ENCODE assay signal across 8 cellular contexts in genomic region chr6:30450908-30451818, GRCh38. TPM values are rescaled to one million over a fixed set of nuclear protein-coding genes. Genes with fewer than 3 reads are reported as not detected.
DNase-seq lines count a peak whose midpoint lies in the region; ATAC-seq and TF ChIP-seq lines count a peak whose summit lies in the region.

No MANE protein-coding gene starts in this region.

- no peak overlapping the region for H3K4me3 ChIP-seq in PC-3 (ENCODE audit: low read length)

- no peaks in the 10 kb centered on the region for H3K9me3 Mint-ChIP-seq in activated naive CD4-positive, alpha-beta T cell treated with anti-CD3 and anti-CD28 coated beads, Interleukin-2, amount 50 U/mL, for 72 hours

- H3K4me1 ChIP-seq in PC-3 (ENCODE audit: insufficient read depth, low read length): no peaks in the 10 kb centered on the region

- H3K9me2 ChIP-seq in PC-3 (replicated peaks; ENCODE audit: low read length): no peaks in the 10 kb centered on the region

- no peaks in the 10 kb centered on the region for H3F3A ChIP-seq in PC-3 (ENCODE audit: low read length, unreplicated experiment)

- no peak overlapping the region for H3K9ac ChIP-seq in PC-3 (ENCODE audit: low read length)

- TF ChIP-seq CTCF in GM13976 (IDR thresholded peaks at IDR 0.05; ENCODE audit: borderline replicate concordance, control extremely low read depth, extremely low read depth, insufficient read depth, missing control alignments): no peak
- TF ChIP-seq CTCF in PC-3 (conservative IDR thresholded peaks at IDR 0.05; ENCODE audit: low read depth, low read length): no peak

- no peaks in the 10 kb centered on the region for H3K9me3 ChIP-seq in PC-3 (ENCODE audit: low read length)

- in situ Hi-C loops in GM13976 (cut with MboI; ENCODE audit: low sequenced_read_pairs, unreplicated experiment): no loop called here

- CTCF ChIA-PET in PC-3 (lab: Charles Lee): interaction anchor here (0.7 kb wide), 1 partner anchor 97 kb away, joined by 4 read pairs; no protein-coding TSS in a partner anchor

- peak; percentile 47 to 65 for ATAC-seq in activated naive CD4-positive, alpha-beta T cell treated with anti-CD3 and anti-CD28 coated beads, Interleukin-2, amount 50 U/mL, for 72 hours
- ATAC-seq in HG02973 (IDR thresholded peaks at IDR 0.05; ENCODE audit: unreplicated experiment) (no peak), PC-3 (no peak)

- DNase-seq in GM13976 (ENCODE audit: low spot score) (peak; percentile 74), OCI-M1 (lab: John Stamatoyannopoulos, UW) (peak; percentile 81), iPS-NIHi11 (ENCODE audit: low spot score) (peak; percentile 39), COLO829 (ENCODE audit: low spot score) (no peak), PC-3 (no peak)
- DNase-seq in activated naive CD4-positive, alpha-beta T cell treated with anti-CD3 and anti-CD28 coated beads, Interleukin-2, amount 50 U/mL, for 72 hours (ENCODE audit: low spot score in 2 of 2): peak in 1 of 2 donors; percentile 45
- peak in 2 of 3 experiments; percentile 14 to 29 for DNase-seq in stimulated activated CD4-positive, alpha-beta T cell treated with anti-CD3 and anti-CD28 coated beads, TNF-alpha, amount 100 ng/mL, for 4 hours (ENCODE audit: low read depth in 3 of 3)

- intact Hi-C loops in PC-3 (cut with micrococcal nuclease): no loop called here

- POLR2A ChIA-PET in PC-3 (lab: Charles Lee; ENCODE audit: unreplicated experiment): interaction anchor here (0.6 kb wide), 1 partner anchor 92 kb away, joined by 3 read pairs; no protein-coding TSS in a partner anchor

- peaks cover 48% of the 10 kb centered on the region for H3K27me3 ChIP-seq in PC-3 (ENCODE audit: low read length)

- no peaks in the 10 kb centered on the region for H3K36me3 ChIP-seq in PC-3 (ENCODE audit: low read depth, low read length)

- H2AFZ ChIP-seq in PC-3 (ENCODE audit: low read length): no peak overlapping the region

- no TSS peak for BruUV-seq in PC-3 (replicated peaks; lab: Mats Ljungman, UMichigan)

- H3K27ac ChIP-seq in PC-3 (ENCODE audit: low read length): no peak overlapping the region

- no peaks in the 10 kb centered on the region for H3K79me2 ChIP-seq in PC-3 (ENCODE audit: low read length)

- no peak overlapping the region for H3K4me2 ChIP-seq in PC-3 (ENCODE audit: low read length)

- no peaks in the 10 kb centered on the region for H4K20me1 ChIP-seq in PC-3 (ENCODE audit: low read length)

- H3K27ac Mint-ChIP-seq in activated naive CD4-positive, alpha-beta T cell treated with anti-CD3 and anti-CD28 coated beads, Interleukin-2, amount 50 U/mL, for 72 hours: no peak overlapping the region

- H3K36me3 Mint-ChIP-seq in activated naive CD4-positive, alpha-beta T cell treated with anti-CD3 and anti-CD28 coated beads, Interleukin-2, amount 50 U/mL, for 72 hours: no peaks in the 10 kb centered on the region

RNA-seq across cellular contexts. Expression of gene HLA-E, which starts 38.1 kb away (rescaled TPM):
- total RNA-seq in activated naive CD4-positive, alpha-beta T cell treated with anti-CD3 and anti-CD28 coated beads, Interleukin-2, amount 50 U/mL, for 72 hours: 100 to 1,000 TPM; 493 to 574 TPM
- 131 and 161 TPM in 2 replicates for total RNA-seq in PC-3 (2014; rRNA removed)

Comparison
In these comparisons a context has a peak if more than half of its experiments do, and no peak if none do; other contexts are left out.
1. DNase-seq: peak in GM13976 (single experiment), OCI-M1 (single experiment), iPS-NIHi11 (single experiment) and stimulated activated CD4-positive, alpha-beta T cell treated with anti-CD3 and anti-CD28 coated beads, TNF-alpha, amount 100 ng/mL, for 4 hours (2 of 3); none in COLO829 (single experiment) and PC-3 (single experiment).
2. ATAC-seq: peak in activated naive CD4-positive, alpha-beta T cell treated with anti-CD3 and anti-CD28 coated beads, Interleukin-2, amount 50 U/mL, for 72 hours (2 of 2); none in HG02973 (single experiment) and PC-3 (single experiment).